2 cellular contexts compared by ENCODE assay signal in genomic region chr4:128341634-128342033, GRCh38.
A peak's percentile ranks its signal among the peaks of the same experiment; 100 is the strongest.
TF ChIP-seq lines count a peak whose summit lies in the region.

No MANE protein-coding gene starts in this region.

TF ChIP-seq in K562, 482 proteins besides CTCF, POLR2A, EP300 and RAD21:
- TF ChIP-seq POLR2AphosphoS2 (IDR thresholded peaks at IDR 0.05; ENCODE audit: low read length): no peak
- TF ChIP-seq USF1 (CRISPR knock-in tag; IDR thresholded peaks at IDR 0.05): 0 out of 2 replicates have a peak, but pooled peaks have one; percentile 11
- TF ChIP-seq VEZF1 (CRISPR knock-in tag; IDR thresholded peaks at IDR 0.05): no peak
- TF ChIP-seq RREB1 (CRISPR knock-in tag; IDR thresholded peaks at IDR 0.05): no peak
- no peak for TF ChIP-seq HBP1 (CRISPR knock-in tag; IDR thresholded peaks at IDR 0.05)
- TF ChIP-seq ATF3 (IDR thresholded peaks at IDR 0.05): no peak
- no peak for TF ChIP-seq ATF3 (CRISPR knock-in tag; conservative IDR thresholded peaks at IDR 0.05)

TF ChIP-seq in HepG2, 621 proteins besides CTCF, POLR2A, EP300 and RAD21:
- TF ChIP-seq GATAD2A (CRISPR knock-in tag; IDR thresholded peaks at IDR 0.05): no peak
- TF ChIP-seq PAXIP1 (CRISPR knock-in tag; conservative IDR thresholded peaks at IDR 0.05): no peak
- no peak for TF ChIP-seq LBX2 (CRISPR knock-in tag; IDR thresholded peaks at IDR 0.05; ENCODE audit: borderline replicate concordance)
- peak; percentile 12; the same call in 1 of the 2 replicates for TF ChIP-seq STAG1 (CRISPR knock-in tag; IDR thresholded peaks at IDR 0.05)
- TF ChIP-seq ATF7 (IDR thresholded peaks at IDR 0.05): no peak
- TF ChIP-seq ATF7 (CRISPR knock-in tag; IDR thresholded peaks at IDR 0.05): no peak
- TF ChIP-seq SALL1 (CRISPR knock-in tag; IDR thresholded peaks at IDR 0.05): no peak
- TF ChIP-seq ZNF749 (CRISPR knock-in tag; IDR thresholded peaks at IDR 0.05; ENCODE audit: borderline replicate concordance): no peak
- TF ChIP-seq ZC3H4 (CRISPR knock-in tag; IDR thresholded peaks at IDR 0.05; ENCODE audit: borderline replicate concordance): no peak
